ENCODE assay signal across 17 cellular contexts in the genomic region with DNA sequence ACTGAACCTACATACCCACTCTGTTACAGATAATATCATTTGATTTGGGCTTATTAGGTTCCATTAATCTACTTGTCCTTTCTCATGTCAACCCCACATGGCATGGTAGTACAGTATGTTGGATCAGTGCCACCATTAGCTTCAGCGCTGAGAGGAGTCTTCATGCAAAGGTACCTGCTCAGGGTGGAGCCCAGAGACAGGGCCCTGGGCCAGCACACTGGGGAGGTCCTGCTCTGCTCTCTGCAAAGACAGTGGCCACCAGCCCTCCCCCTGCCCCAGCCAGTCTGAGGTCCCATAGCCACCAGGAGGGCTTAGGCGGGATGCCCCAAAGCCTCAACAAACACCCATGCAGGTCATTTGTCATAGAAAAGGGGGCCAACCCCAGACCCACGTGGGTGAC.
"Had no signal": no experiment of that assay in that cellular context is flagged by ENCODE, and none has a peak within 500 bp of the region (broad histone marks: within the 10 kb centered on the region; RNA-seq: fewer than 3 reads in every experiment).

No MANE protein-coding gene starts in this region.

- H3K4me3 Mint-ChIP-seq: activated CD8-positive, alpha-beta T cell treated with anti-CD3 and anti-CD28 coated beads, Interleukin-2, amount 10 ng/mL, durations not matched to agents 7 days and 5 days; brain; nephron; stimulated activated naive B cell treated with anti-CD40 and anti-IgM and Interleukin-4, amounts not matched to agents 10 μg/mL and 1 μg/mL and 100 μg/mL, for 72 hours had no signal

- H3K4me1 ChIP-seq: right lobe of liver had no signal

- H3K36me3 ChIP-seq: esophagus squamous epithelium, left lung, right lobe of liver had no signal

- H3K9me3 Mint-ChIP-seq: nephron had no signal

- H3K36me3 Mint-ChIP-seq: brain; stimulated activated naive B cell treated with anti-CD40 and anti-IgM and Interleukin-4, amounts not matched to agents 10 μg/mL and 1 μg/mL and 100 μg/mL, for 72 hours had no signal

- H3K4me3 ChIP-seq: esophagus squamous epithelium, left lung, psoas muscle, right lobe of liver had no signal

- H3K27ac Mint-ChIP-seq: brain had no signal

- H3K27me3 ChIP-seq: esophagus squamous epithelium, left lung, right lobe of liver had no signal

- DNase-seq: activated CD4-positive, alpha-beta T cell treated with anti-CD3 and anti-CD28 coated beads for 1 hour; activated CD8-positive, alpha-beta T cell treated with anti-CD3 and anti-CD28 coated beads, Interleukin-2, amount 10 ng/mL, durations not matched to agents 7 days and 5 days; activated naive CD4-positive, alpha-beta T cell treated with anti-CD3 and anti-CD28 coated beads, Interleukin-2, amount 50 U/mL, for 16 hours; amygdala; cerebellar nuclear complex; esophagus squamous epithelium; foreskin fibroblast; occipital lobe; psoas muscle; stimulated activated CD4-positive, alpha-beta T cell treated with anti-CD3 and anti-CD28 coated beads, Interleukin-2, amount 100 ng/mL, for 24 hours; stimulated activated naive B cell treated with anti-CD40 and anti-IgM and Interleukin-4, amounts not matched to agents 10 μg/mL and 1 μg/mL and 100 μg/mL, for 72 hours; substantia nigra; trophoblast cell had no signal

- ATAC-seq: activated CD8-positive, alpha-beta T cell treated with anti-CD3 and anti-CD28 coated beads, Interleukin-2, amount 10 ng/mL, durations not matched to agents 7 days and 5 days; left lung; psoas muscle; right lobe of liver; stimulated activated naive B cell treated with anti-CD40 and anti-IgM and Interleukin-4, amounts not matched to agents 10 μg/mL and 1 μg/mL and 100 μg/mL, for 72 hours had no signal

- H3K9me3 ChIP-seq: esophagus squamous epithelium, left lung, psoas muscle, right lobe of liver had no signal

- H3K27ac ChIP-seq: left lung, psoas muscle, right lobe of liver had no signal

- H3K27me3 Mint-ChIP-seq: brain had no signal
